22 cellular contexts compared by ENCODE assay signal in the genomic region with DNA sequence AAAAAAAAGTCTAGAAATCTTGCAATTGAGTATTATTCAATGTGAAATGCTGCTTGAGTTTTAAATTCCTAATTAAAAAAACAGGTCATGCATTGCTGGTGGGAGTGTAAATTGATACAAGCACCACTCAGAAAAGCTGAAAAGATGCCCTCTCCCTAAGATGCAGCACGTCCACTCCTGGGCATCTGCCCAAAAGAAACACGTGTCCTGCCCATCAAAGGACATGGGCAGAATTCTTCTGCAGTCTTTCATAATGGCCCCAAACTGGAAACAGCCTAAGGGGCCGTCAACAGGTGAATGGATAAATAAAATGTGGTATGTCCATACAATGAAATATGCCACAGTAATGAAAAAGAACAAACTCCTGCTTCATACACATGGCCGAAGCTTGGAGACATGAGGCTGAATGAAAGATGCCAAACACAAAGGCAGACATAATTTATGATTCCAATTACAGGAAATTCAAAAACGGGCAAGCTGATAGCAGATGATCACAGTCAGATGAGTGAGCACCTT. TPM values are rescaled to one million over a fixed set of nuclear protein-coding genes. Genes with fewer than 3 reads are reported as not detected.
DNase-seq lines count a peak whose midpoint lies in the region; ATAC-seq and TF ChIP-seq lines count a peak whose summit lies in the region.
"Had no signal": no experiment of that assay in that cellular context is flagged by ENCODE, and none has a peak within 500 bp of the region (broad histone marks: within the 10 kb centered on the region; RNA-seq: fewer than 3 reads in every experiment).

No MANE protein-coding gene starts in this region.

- TF ChIP-seq EP300 in SK-N-SH (IDR thresholded peaks at IDR 0.05; ENCODE audit: borderline replicate concordance in 1 of 2, low read depth in 1 of 2, low read length in 1 of 2), result no peak

- H3K9me3 ChIP-seq in SK-N-SH (no peaks in the 10 kb centered on the region), T-helper 17 cell (ENCODE audit: control insufficient read depth, low read length, poor library complexity, severe bottlenecking) (no peaks in the 10 kb centered on the region)
- H3K9me3 ChIP-seq: tibial artery had no signal

- H3K4me2 ChIP-seq in SK-N-SH, result no peak overlapping the region
- H3K4me2 ChIP-seq: smooth muscle cell had no signal

- no peak overlapping the region for H3K27ac ChIP-seq in SK-N-SH (ENCODE audit: low read depth in 2 of 2, low read length in 1 of 2)
- H3K27ac ChIP-seq: 22Rv1, tibial artery had no signal

- H3F3A ChIP-seq in SK-N-SH (replicated peaks; ENCODE audit: insufficient read depth), result no peaks in the 10 kb centered on the region

- no peaks in the 10 kb centered on the region for H4K20me1 ChIP-seq in SK-N-SH (ENCODE audit: insufficient read depth)

- H3K4me1 Mint-ChIP-seq in T-helper 17 cell (peaks cover 61% of the 10 kb centered on the region), naive B cell (peaks cover 80 to 98% (median 97%) of the 10 kb centered on the region in 3 donors)

- no peak for DNase-seq in SK-N-SH
- peak; percentile 23 for DNase-seq in EL
- no peak for DNase-seq in T-helper 17 cell
- DNase-seq in naive B cell, result no peak
- no peak for DNase-seq in cerebellar nuclear complex (lab: John Stamatoyannopoulos, UW)
- no peak for DNase-seq in activated CD8-positive, alpha-beta memory T cell treated with anti-CD3 and anti-CD28 coated beads, Interleukin-2, amount 50 U/mL, for 48 hours
- DNase-seq: activated CD4-positive, alpha-beta T cell treated with anti-CD3 and anti-CD28 coated beads, Interleukin-2, amount 10 ng/mL, durations not matched to agents 7 days and 5 days; activated naive CD4-positive, alpha-beta T cell treated with anti-CD3 and anti-CD28 coated beads for 36 hours; Calu3; central memory CD4-positive, alpha-beta T cell; glutamatergic neuron; kidney glomerular epithelial cell; NCI-H146; NCI-H526 treated with DMSO at 0.1 percent for 48 hours; stimulated activated naive CD8-positive, alpha-beta T cell treated with anti-CD3 and anti-CD28 coated beads, Interleukin-15, amount 100 ng/mL, for 72 hours; SW 1271; tibial artery had no signal

- H3K79me2 ChIP-seq in SK-N-SH (ENCODE audit: insufficient read depth), result no peaks in the 10 kb centered on the region

- POLR2A ChIA-PET in SK-N-SH (lab: Yijun Ruan, JAX), result no interaction called here

- H2AFZ ChIP-seq in SK-N-SH (ENCODE audit: low read depth), result no peak overlapping the region

- ATAC-seq in SK-N-SH treated with all-trans-retinoic acid at 6 μM for 48 hours (no peak), T-helper 17 cell (no peak), naive B cell (ENCODE audit: low read depth in 2 of 2) (no peak), GM19351 (IDR thresholded peaks at IDR 0.05; ENCODE audit: unreplicated experiment) (no peak)
- ATAC-seq: stimulated activated naive CD8-positive, alpha-beta T cell treated with anti-CD3 and anti-CD28 coated beads, Interleukin-15, amount 100 ng/mL, for 72 hours had no signal

- WGBS in SK-N-SH (ENCODE audit: low lambda C conversion rate), result 71% methylated on average over 5 of the region's 5 CpGs

- H3K27me3 ChIP-seq in SK-N-SH (ENCODE audit: insufficient read depth), result no peaks in the 10 kb centered on the region

- peaks cover 7 to 27% of the 10 kb centered on the region in 2 experiments; a peak in 3 of 4 replicates for H3K4me1 ChIP-seq in SK-N-SH (ENCODE audit: control insufficient read depth in 1 of 2, insufficient read depth in 2 of 2, low read depth in 1 of 2, low read length in 1 of 2)
- H3K4me1 ChIP-seq: tibial artery had no signal

- CTCF ChIA-PET in SK-N-SH (lab: Yijun Ruan, JAX), result interaction anchor here (1.4 to 3.5 kb wide), 6 partner anchors 8 to 60 kb away, joined by 3 to 36 read pairs (median 10); no protein-coding TSS in a partner anchor

- H3K27ac Mint-ChIP-seq in T-helper 17 cell, result peak overlapping the region; percentile 27
- peak overlapping the region; percentile 20 to 98 (median 92) for H3K27ac Mint-ChIP-seq in naive B cell

- H3K9me2 ChIP-seq in SK-N-SH, result no peaks in the 10 kb centered on the region

- TF ChIP-seq CTCF in SK-N-SH (IDR thresholded peaks at IDR 0.05), result no peak

- H3K9me3 Mint-ChIP-seq in naive B cell, result no peaks in the 10 kb centered on the region
- H3K9me3 Mint-ChIP-seq: activated CD4-positive, alpha-beta T cell treated with anti-CD3 and anti-CD28 coated beads, Interleukin-2, amount 10 ng/mL, durations not matched to agents 7 days and 5 days; activated naive CD4-positive, alpha-beta T cell treated with anti-CD3 and anti-CD28 coated beads for 36 hours; stimulated activated naive CD8-positive, alpha-beta T cell treated with anti-CD3 and anti-CD28 coated beads, Interleukin-15, amount 100 ng/mL, for 72 hours had no signal

- H3K4me3 ChIP-seq in SK-N-SH (ENCODE audit: low read depth in 2 of 2, low read length in 1 of 2), result no peak overlapping the region
- H3K4me3 ChIP-seq: lung, smooth muscle cell, tibial artery had no signal

- no peaks in the 10 kb centered on the region for H3K27me3 Mint-ChIP-seq in T-helper 17 cell
- no peaks in the 10 kb centered on the region for H3K27me3 Mint-ChIP-seq in naive B cell
- H3K27me3 Mint-ChIP-seq: activated CD4-positive, alpha-beta T cell treated with anti-CD3 and anti-CD28 coated beads, Interleukin-2, amount 10 ng/mL, durations not matched to agents 7 days and 5 days; stimulated activated naive CD8-positive, alpha-beta T cell treated with anti-CD3 and anti-CD28 coated beads, Interleukin-15, amount 100 ng/mL, for 72 hours had no signal

- H3K36me3 Mint-ChIP-seq in T-helper 17 cell (ENCODE audit: low read depth), result peaks cover 2% of the 10 kb centered on the region
- peaks cover 12 to 16% of the 10 kb centered on the region in 2 donors for H3K36me3 Mint-ChIP-seq in naive B cell

- H3K36me3 ChIP-seq in SK-N-SH (replicated peaks in 1 of 2; ENCODE audit: control insufficient read depth in 1 of 2, insufficient read depth in 2 of 2, low read length in 1 of 2), result no peaks in the 10 kb centered on the region
- H3K36me3 ChIP-seq: tibial artery had no signal

- H3K4me3 Mint-ChIP-seq in T-helper 17 cell (peak overlapping the region; percentile 5), naive B cell (peak overlapping the region in 7 of 8 donors; percentile 42 to 93 (median 64))

- no peak for TF ChIP-seq RAD21 in SK-N-SH (IDR thresholded peaks at IDR 0.05; ENCODE audit: low read length)

- H3K9ac ChIP-seq in SK-N-SH, result no peak overlapping the region

TF ChIP-seq in SK-N-SH treated with all-trans-retinoic acid at 6 μM for 48 hours, 23 proteins besides CTCF, POLR2A, EP300 and RAD21:
- TF ChIP-seq ISL1 (CRISPR knock-in tag; IDR thresholded peaks at IDR 0.05) (no peak), ZNF565 (CRISPR knock-in tag; conservative IDR thresholded peaks at IDR 0.05; ENCODE audit: low read depth) (no peak), TCF4 (CRISPR knock-in tag; IDR thresholded peaks at IDR 0.05; ENCODE audit: borderline replicate concordance) (no peak), ZNF8 (CRISPR knock-in tag; IDR thresholded peaks at IDR 0.05) (peak; percentile 96)
- TF ChIP-seq, protein P1, sequence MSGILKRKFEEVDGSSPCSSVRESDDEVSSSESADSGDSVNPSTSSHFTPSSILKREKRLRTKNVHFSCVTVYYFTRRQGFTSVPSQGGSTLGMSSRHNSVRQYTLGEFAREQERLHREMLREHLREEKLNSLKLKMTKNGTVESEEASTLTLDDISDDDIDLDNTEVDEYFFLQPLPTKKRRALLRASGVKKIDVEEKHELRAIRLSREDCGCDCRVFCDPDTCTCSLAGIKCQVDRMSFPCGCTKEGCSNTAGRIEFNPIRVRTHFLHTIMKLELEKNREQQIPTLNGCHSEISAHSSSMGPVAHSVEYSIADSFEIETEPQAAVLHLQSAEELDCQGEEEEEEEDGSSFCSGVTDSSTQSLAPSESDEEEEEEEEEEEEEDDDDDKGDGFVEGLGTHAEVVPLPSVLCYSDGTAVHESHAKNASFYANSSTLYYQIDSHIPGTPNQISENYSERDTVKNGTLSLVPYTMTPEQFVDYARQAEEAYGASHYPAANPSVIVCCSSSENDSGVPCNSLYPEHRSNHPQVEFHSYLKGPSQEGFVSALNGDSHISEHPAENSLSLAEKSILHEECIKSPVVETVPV (CRISPR knock-in tag; IDR thresholded peaks at IDR 0.05), result no peak

TF ChIP-seq in SK-N-SH, 30 proteins besides CTCF, POLR2A, EP300 and RAD21 (continues in another document):
- TF ChIP-seq RFX5 (IDR thresholded peaks at IDR 0.05; ENCODE audit: low read length) (no peak), USF1 (IDR thresholded peaks at IDR 0.05; ENCODE audit: borderline replicate concordance, low read depth) (no peak), PBX3 (IDR thresholded peaks at IDR 0.05) (no peak), SMC3 (IDR thresholded peaks at IDR 0.05; ENCODE audit: low read depth, low read length) (no peak), MEF2A (IDR thresholded peaks at IDR 0.05; ENCODE audit: borderline replicate concordance, low read depth) (no peak)

RNA-seq across cellular contexts. Expression of gene POU2F2, which starts 7.8 kb away (rescaled TPM):
- polyA plus RNA-seq in SK-N-SH (2012; rRNA removed), result 0.15 and 0.49 TPM in 2 replicates
- polyA plus RNA-seq in SK-N-SH (2012; cell fraction: cytosol; rRNA removed), result 0.18 and 0.29 TPM in 2 replicates
- 0.89 and 0.94 TPM in 2 replicates for polyA plus RNA-seq in SK-N-SH (2012; cell fraction: nucleus; rRNA removed)
- 10 to 100 TPM; 24.5 to 42.7 TPM for total RNA-seq in T-helper 17 cell
- 10 to 100 TPM; 16.5 to 96.9 (median 24.0) TPM for polyA plus RNA-seq in naive B cell (ENCODE audit: low read depth in 6 of 6)

RNA-seq across cellular contexts. Expression of gene ZNF574, which starts 48.5 kb away (rescaled TPM):
- polyA plus RNA-seq in SK-N-SH (2012; rRNA removed) (6.9 and 8.5 TPM in 2 replicates), naive B cell (ENCODE audit: low read depth in 6 of 6) (10 to 100 TPM in 5 of 6 donors, 1 to 10 TPM in 1; 6.0 to 27.0 (median 12.2) TPM)
- 2.4 and 4.9 TPM in 2 replicates for polyA plus RNA-seq in SK-N-SH (2012; cell fraction: cytosol; rRNA removed)
- polyA plus RNA-seq in SK-N-SH (2012; cell fraction: nucleus; rRNA removed), result 6.9 and 7.4 TPM in 2 replicates
- 10 to 100 TPM; 23.1 to 23.6 TPM for total RNA-seq in T-helper 17 cell

RNA-seq across cellular contexts. Expression of gene GRIK5, which starts 54.4 kb away (rescaled TPM):
- polyA plus RNA-seq in SK-N-SH (2012; rRNA removed) (0.71 and 2.4 TPM in 2 replicates), naive B cell (ENCODE audit: low read depth in 6 of 6) (not detected)
- 0.85 and 1.7 TPM in 2 replicates for polyA plus RNA-seq in SK-N-SH (2012; cell fraction: cytosol; rRNA removed)
- polyA plus RNA-seq in SK-N-SH (2012; cell fraction: nucleus; rRNA removed), result 3.7 and 4.4 TPM in 2 replicates
- under 1 TPM; 0.42 to 0.55 TPM for total RNA-seq in T-helper 17 cell

Comparison
In these comparisons a context has a peak if more than half of its experiments do, and no peak if none do; other contexts are left out.
1. RNA of gene POU2F2, which starts 7.8 kb away (polyA plus RNA-seq): 16.5 to 96.9 TPM in naive B cell; 0.15 to 0.94 TPM in SK-N-SH; every median in the first group is over 4 times any median in the second.